Comparison of ENCODE assay signal across 26 cellular contexts in the genomic region with DNA sequence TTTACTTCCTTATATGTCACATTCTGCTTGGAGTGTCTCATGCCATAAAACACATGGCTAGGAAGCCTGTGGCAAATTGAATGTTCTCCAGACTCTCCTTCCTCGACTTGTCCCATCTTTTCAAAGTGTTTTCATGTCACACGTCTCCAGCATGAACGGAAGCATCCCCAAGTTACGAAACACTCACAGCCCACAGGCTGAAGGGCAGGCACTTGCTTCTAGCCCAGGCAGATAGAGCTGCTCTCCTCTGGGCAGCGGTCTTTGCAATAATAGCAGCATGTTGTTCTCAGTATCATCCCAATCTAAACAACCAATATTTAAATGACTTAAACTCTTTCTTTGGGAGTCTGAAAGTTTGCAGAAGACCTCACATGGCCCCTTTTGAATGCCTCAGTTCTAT.
DNase-seq lines count a peak whose midpoint lies in the region; ATAC-seq, FAIRE-seq and TF ChIP-seq lines count a peak whose summit lies in the region.
"Had no signal": no experiment of that assay in that cellular context is flagged by ENCODE, and none has a peak within 500 bp of the region (broad histone marks: within the 10 kb centered on the region; RNA-seq: fewer than 3 reads in every experiment).

No MANE protein-coding gene starts in this region.

- H3K4me3 ChIP-seq in lower lobe of right lung, result no peak overlapping the region
- H3K4me3 ChIP-seq: A549 had no signal

- peaks cover 5% of the 10 kb centered on the region for H3K9me3 Mint-ChIP-seq in chondrocyte (ENCODE audit: low read depth)

- H3K27me3 ChIP-seq in lower lobe of right lung (ENCODE audit: low read depth), result no peaks in the 10 kb centered on the region

- no peaks in the 10 kb centered on the region for H3K36me3 ChIP-seq in lower lobe of right lung

- peak; percentile 57 for ATAC-seq in Right ventricle myocardium superior (ENCODE audit: poor library complexity)
- peak; percentile 57 to 62 for ATAC-seq in lower lobe of right lung
- ATAC-seq: A549 had no signal

- peaks cover 4% of the 10 kb centered on the region for H3K36me3 Mint-ChIP-seq in chondrocyte (ENCODE audit: low read depth)
- H3K36me3 Mint-ChIP-seq: CD14-positive monocyte had no signal

- H3K27me3 Mint-ChIP-seq in chondrocyte (ENCODE audit: low read depth), result no peaks in the 10 kb centered on the region
- H3K27me3 Mint-ChIP-seq: B cell had no signal

- no peak overlapping the region for H3K4me3 Mint-ChIP-seq in chondrocyte (ENCODE audit: unreplicated experiment)
- H3K4me3 Mint-ChIP-seq: B cell, CD14-positive monocyte had no signal

- DNase-seq in Right ventricle myocardium superior (no peak), cardiac septum (ENCODE audit: low spot score) (no peak), UCSD-AML1 (lab: John Stamatoyannopoulos, UW; ENCODE audit: unreplicated experiment) (peak; percentile 21), lower lobe of right lung (no peak), RKO (ENCODE audit: low spot score) (no peak), D721Med (ENCODE audit: insufficient read length, low spot score) (no peak), chondrocyte (ENCODE audit: low spot score) (no peak)
- DNase-seq: DMS53, GDM1, IMR-90, NCI-H1048, NCI-H1417 treated with DMSO at 0.1 percent for 48 hours, NCI-H187, NCI-H2107, NCI-H446 treated with DMSO at 0.1 percent for 48 hours, NCI-H526 treated with DMSO at 0.1 percent for 48 hours, OCI-M1, SHP77 had no signal

- H3K9me3 ChIP-seq in lower lobe of right lung, result peaks cover 3% of the 10 kb centered on the region
- H3K9me3 ChIP-seq: A549 had no signal

- peaks cover 4% of the 10 kb centered on the region for H3K4me1 ChIP-seq in lower lobe of right lung
- H3K4me1 ChIP-seq: A549 had no signal

- no peak for FAIRE-seq in D721Med (lab: Jason Lieb, UNC)
- FAIRE-seq: A549, GM19239, H1, HTR-8/SVneo, RCC 7860 had no signal

- H3K27ac ChIP-seq in lower lobe of right lung, result no peak overlapping the region
- H3K27ac ChIP-seq: A549, KMS-11 had no signal

- H3K4me1 Mint-ChIP-seq in chondrocyte (ENCODE audit: low read depth), result no peaks in the 10 kb centered on the region
- H3K4me1 Mint-ChIP-seq: B cell, CD14-positive monocyte had no signal

- intact Hi-C loops in Right ventricle myocardium superior (cut with DNase I), result no loop called here
- intact Hi-C loops in cardiac septum (cut with DNase I), result no loop called here
- intact Hi-C loops in lower lobe of right lung (cut with DNase I), result no loop called here

- no peak overlapping the region for H3K27ac Mint-ChIP-seq in chondrocyte (ENCODE audit: unreplicated experiment)
- H3K27ac Mint-ChIP-seq: B cell, CD14-positive monocyte had no signal

- TF ChIP-seq CTCF in lower lobe of right lung (IDR thresholded peaks at IDR 0.05), result no peak
- TF ChIP-seq CTCF in D721Med (IDR thresholded peaks at IDR 0.05; ENCODE audit: insufficient read depth, missing control alignments), result no peak
- no peak for TF ChIP-seq CTCF in chondrocyte (IDR thresholded peaks at IDR 0.05)
